ENCODE assay signal across 20 cellular contexts in genomic region chr12:92961949-92962348, GRCh38. TPM values are rescaled to one million over a fixed set of nuclear protein-coding genes. Genes with fewer than 3 reads are reported as not detected.
DNase-seq lines count a peak whose midpoint lies in the region; TF ChIP-seq lines count a peak whose summit lies in the region.
"Had no signal": no experiment of that assay in that cellular context is flagged by ENCODE, and none has a peak within 500 bp of the region (broad histone marks: within the 10 kb centered on the region; RNA-seq: fewer than 3 reads in every experiment).

No MANE protein-coding gene starts in this region.

- intact Hi-C loops in esophagus muscularis mucosa (cut with DNase I): no loop called here

- CTCF ChIA-PET in activated CD4-positive, alpha-beta T cell treated with anti-CD3 and anti-CD28 coated beads, Interleukin-2, amount 10 ng/mL, durations not matched to agents 7 days and 5 days (lab: Charles Lee): no interaction called here

- H3K9me3 ChIP-seq in esophagus muscularis mucosa: no peaks in the 10 kb centered on the region
- H3K9me3 ChIP-seq: testis had no signal

- no peak overlapping the region for H3K27ac Mint-ChIP-seq in activated naive CD8-positive, alpha-beta T cell treated with anti-CD3 and anti-CD28 coated beads for 36 hours
- no peak overlapping the region for H3K27ac Mint-ChIP-seq in activated CD4-positive, alpha-beta T cell treated with anti-CD3 and anti-CD28 coated beads, Interleukin-2, amount 10 ng/mL, durations not matched to agents 7 days and 5 days
- H3K27ac Mint-ChIP-seq: activated naive CD4-positive, alpha-beta T cell treated with anti-CD3 and anti-CD28 coated beads, Interleukin-2, amount 50 U/mL, for 24 hours; IgD-negative memory B cell had no signal

- H3K27ac ChIP-seq in esophagus muscularis mucosa (replicated peaks in 1 of 4): no peak overlapping the region
- H3K27ac ChIP-seq: body of pancreas, coronary artery, hepatocyte, testis had no signal

- TF ChIP-seq CTCF in esophagus muscularis mucosa (IDR thresholded peaks at IDR 0.05): no peak

- H3K27me3 Mint-ChIP-seq in activated naive CD8-positive, alpha-beta T cell treated with anti-CD3 and anti-CD28 coated beads for 36 hours: no peaks in the 10 kb centered on the region
- H3K27me3 Mint-ChIP-seq in activated CD4-positive, alpha-beta T cell treated with anti-CD3 and anti-CD28 coated beads, Interleukin-2, amount 10 ng/mL, durations not matched to agents 7 days and 5 days: no peaks in the 10 kb centered on the region
- H3K27me3 Mint-ChIP-seq: activated naive CD4-positive, alpha-beta T cell treated with anti-CD3 and anti-CD28 coated beads, Interleukin-2, amount 50 U/mL, for 24 hours; IgD-negative memory B cell; naive B cell had no signal

- no peaks in the 10 kb centered on the region for H3K27me3 ChIP-seq in esophagus muscularis mucosa
- H3K27me3 ChIP-seq: body of pancreas, hepatocyte, testis had no signal

- DNase-seq in EH (ENCODE audit: low read depth): peak; percentile 20
- peak; percentile 68 for DNase-seq in LHCN-M2 (ENCODE audit: low read depth)
- peak; percentile 44 for DNase-seq in SK-MEL-5 (ENCODE audit: low read depth, low spot score)
- peak; percentile 55 for DNase-seq in kidney tubule cell (ENCODE audit: low spot score)
- no peak for DNase-seq in activated naive CD8-positive, alpha-beta T cell treated with anti-CD3 and anti-CD28 coated beads for 36 hours
- no peak for DNase-seq in esophagus muscularis mucosa (ENCODE audit: extremely low spot score)
- no peak for DNase-seq in activated CD4-positive, alpha-beta T cell treated with anti-CD3 and anti-CD28 coated beads, Interleukin-2, amount 10 ng/mL, durations not matched to agents 7 days and 5 days
- DNase-seq: activated CD4-positive, CD25-positive, alpha-beta regulatory T cell treated with anti-CD3 and anti-CD28 coated beads, Interleukin-2, amount 50 U/mL, for 72 hours; body of pancreas; Caco-2; H7; naive B cell; NCI-H1092; NCI-H2029 treated with DMSO at 0.1 percent for 48 hours; right cardiac atrium; testis had no signal

- no peaks in the 10 kb centered on the region for H3K36me3 Mint-ChIP-seq in activated naive CD8-positive, alpha-beta T cell treated with anti-CD3 and anti-CD28 coated beads for 36 hours
- H3K36me3 Mint-ChIP-seq in activated CD4-positive, alpha-beta T cell treated with anti-CD3 and anti-CD28 coated beads, Interleukin-2, amount 10 ng/mL, durations not matched to agents 7 days and 5 days (ENCODE audit: low read depth): no peaks in the 10 kb centered on the region
- H3K36me3 Mint-ChIP-seq: activated naive CD4-positive, alpha-beta T cell treated with anti-CD3 and anti-CD28 coated beads, Interleukin-2, amount 50 U/mL, for 24 hours had no signal

- H3K4me3 ChIP-seq in esophagus muscularis mucosa: no peak overlapping the region
- H3K4me3 ChIP-seq: body of pancreas, coronary artery, hepatocyte, testis had no signal

- in situ Hi-C loops in SK-MEL-5 (cut with HindIII; ENCODE audit: low pct_unique_long_range_greater_than_20kb, low sequenced_read_pairs): no loop called here

- no peak overlapping the region for H3K4me3 Mint-ChIP-seq in activated naive CD8-positive, alpha-beta T cell treated with anti-CD3 and anti-CD28 coated beads for 36 hours
- H3K4me3 Mint-ChIP-seq in activated CD4-positive, alpha-beta T cell treated with anti-CD3 and anti-CD28 coated beads, Interleukin-2, amount 10 ng/mL, durations not matched to agents 7 days and 5 days: no peak overlapping the region
- H3K4me3 Mint-ChIP-seq: activated naive CD4-positive, alpha-beta T cell treated with anti-CD3 and anti-CD28 coated beads, Interleukin-2, amount 50 U/mL, for 24 hours; IgD-negative memory B cell; naive B cell had no signal

- no peaks in the 10 kb centered on the region for H3K4me1 ChIP-seq in esophagus muscularis mucosa
- H3K4me1 ChIP-seq: body of pancreas, testis had no signal

- 91% methylated on average over 3 of the region's 3 CpGs for WGBS in esophagus muscularis mucosa

- TF ChIP-seq POLR2A in esophagus muscularis mucosa (IDR thresholded peaks at IDR 0.05; ENCODE audit: low read depth): no peak

- H3K9me3 Mint-ChIP-seq in activated naive CD8-positive, alpha-beta T cell treated with anti-CD3 and anti-CD28 coated beads for 36 hours: no peaks in the 10 kb centered on the region
- peaks cover 2% of the 10 kb centered on the region for H3K9me3 Mint-ChIP-seq in activated CD4-positive, alpha-beta T cell treated with anti-CD3 and anti-CD28 coated beads, Interleukin-2, amount 10 ng/mL, durations not matched to agents 7 days and 5 days
- H3K9me3 Mint-ChIP-seq: activated naive CD4-positive, alpha-beta T cell treated with anti-CD3 and anti-CD28 coated beads, Interleukin-2, amount 50 U/mL, for 24 hours had no signal

- no peak for TF ChIP-seq EP300 in esophagus muscularis mucosa (IDR thresholded peaks at IDR 0.05)

- no peaks in the 10 kb centered on the region for H3K36me3 ChIP-seq in esophagus muscularis mucosa

- no peaks in the 10 kb centered on the region for H3K4me1 Mint-ChIP-seq in activated naive CD8-positive, alpha-beta T cell treated with anti-CD3 and anti-CD28 coated beads for 36 hours
- H3K4me1 Mint-ChIP-seq in activated CD4-positive, alpha-beta T cell treated with anti-CD3 and anti-CD28 coated beads, Interleukin-2, amount 10 ng/mL, durations not matched to agents 7 days and 5 days: no peaks in the 10 kb centered on the region
- H3K4me1 Mint-ChIP-seq: activated naive CD4-positive, alpha-beta T cell treated with anti-CD3 and anti-CD28 coated beads, Interleukin-2, amount 50 U/mL, for 24 hours had no signal

- POLR2A ChIA-PET in activated CD4-positive, alpha-beta T cell treated with anti-CD3 and anti-CD28 coated beads, Interleukin-2, amount 10 ng/mL, durations not matched to agents 7 days and 5 days (lab: Charles Lee): no interaction called here

RNA-seq across cellular contexts. Expression of gene EEA1, which starts 32.9 kb away (rescaled TPM):
- 8.9 and 13.7 TPM in 2 replicates for total RNA-seq in LHCN-M2 (2014; rRNA removed)
- polyA plus RNA-seq in LHCN-M2 (2012): 3.7 TPM
- total RNA-seq in SK-MEL-5 (2014; rRNA removed; shearing (Covaris generic)): 29.0 and 31.5 TPM in 2 replicates
- polyA plus RNA-seq in SK-MEL-5 (2015; cell fraction: cytosol; rRNA removed): 9.7 and 15.1 TPM in 2 replicates
- polyA plus RNA-seq in SK-MEL-5 (2015; cell fraction: nucleus; rRNA removed): 22.3 and 25.4 TPM in 2 replicates
- 10 to 100 TPM; 17.5 TPM for total RNA-seq in activated naive CD8-positive, alpha-beta T cell treated with anti-CD3 and anti-CD28 coated beads for 36 hours
- 10 to 100 TPM; 15.7 to 31.1 (median 24.1) TPM for total RNA-seq in esophagus muscularis mucosa
- total RNA-seq in activated CD4-positive, alpha-beta T cell treated with anti-CD3 and anti-CD28 coated beads, Interleukin-2, amount 10 ng/mL, durations not matched to agents 7 days and 5 days: 10 to 100 TPM; 17.8 to 18.0 TPM

Comparison
In these comparisons a context has a peak if more than half of its experiments do, and no peak if none do; other contexts are left out.
1. DNase-seq: peak in EH (single experiment), LHCN-M2 (single experiment), SK-MEL-5 (single experiment) and kidney tubule cell (single experiment); none in activated naive CD8-positive, alpha-beta T cell treated with anti-CD3 and anti-CD28 coated beads for 36 hours (single experiment), esophagus muscularis mucosa (single experiment) and activated CD4-positive, alpha-beta T cell treated with anti-CD3 and anti-CD28 coated beads, Interleukin-2, amount 10 ng/mL, durations not matched to agents 7 days and 5 days (single experiment).